Comparison of ENCODE assay signal across 12 cellular contexts in genomic region chr15:60476713-60477112, GRCh38. TPM values are rescaled to one million over a fixed set of nuclear protein-coding genes. Genes with fewer than 3 reads are reported as not detected.
DNase-seq lines count a peak whose midpoint lies in the region; ATAC-seq and TF ChIP-seq lines count a peak whose summit lies in the region.
"Had no signal": no experiment of that assay in that cellular context is flagged by ENCODE, and none has a peak within 500 bp of the region (broad histone marks: within the 10 kb centered on the region; RNA-seq: fewer than 3 reads in every experiment).

No MANE protein-coding gene starts in this region.

- H3K4me3 ChIP-seq in left ventricle myocardium inferior = peak overlapping the region; percentile 92
- H3K4me3 ChIP-seq in fibroblast of lung (replicated peaks in 1 of 4; ENCODE audit: control extremely low read depth in 1 of 4, insufficient read depth in 1 of 4, low read depth in 3 of 4, low read length in 4 of 4) = peak overlapping the region in 2 of 4 experiments; percentile 72 to 85
- H3K4me3 ChIP-seq in thoracic aorta = peak overlapping the region; percentile 23
- no peak overlapping the region for H3K4me3 ChIP-seq in GM23338
- no peak overlapping the region for H3K4me3 ChIP-seq in H7 (ENCODE audit: insufficient read depth, low read depth, low read length)
- no peak overlapping the region for H3K4me3 ChIP-seq in mesendoderm (ENCODE audit: low read length)
- H3K4me3 ChIP-seq: ovary had no signal

- H3K27ac ChIP-seq in left ventricle myocardium inferior (replicated peaks) (peak overlapping the region; percentile 21), fibroblast of lung (ENCODE audit: insufficient read depth, low read length) (no peak overlapping the region), thoracic aorta (no peak overlapping the region), GM23338 (ENCODE audit: low read depth) (no peak overlapping the region), mesendoderm (ENCODE audit: low read depth, low read length) (no peak overlapping the region)
- H3K27ac ChIP-seq: ovary, RWPE1 had no signal

- H3K9ac ChIP-seq in fibroblast of lung (ENCODE audit: insufficient read depth, low read length) (no peak overlapping the region), mesendoderm (ENCODE audit: low read length) (no peak overlapping the region)

- no peak overlapping the region for H3K18ac ChIP-seq in mesendoderm (ENCODE audit: low read length)

- H3K4me3 Mint-ChIP-seq in GM23338 = no peak overlapping the region
- H3K4me3 Mint-ChIP-seq: activated CD4-positive, alpha-beta memory T cell treated with anti-CD3 and anti-CD28 coated beads for 36 hours had no signal

- ATAC-seq in left cardiac atrium = no peak
- no peak for ATAC-seq in thoracic aorta (ENCODE audit: insufficient number of reproducible peaks, low FRiP score, low read depth)
- ATAC-seq in GM23338 = no peak

- peaks cover 16% of the 10 kb centered on the region for H3K79me2 ChIP-seq in fibroblast of lung (ENCODE audit: control insufficient read depth, insufficient read depth, low read length)
- H3K79me2 ChIP-seq in GM23338 (replicated peaks; ENCODE audit: insufficient read depth) = peaks cover 32% of the 10 kb centered on the region
- H3K79me2 ChIP-seq in mesendoderm (ENCODE audit: control insufficient read depth, insufficient read depth, low read length) = peaks cover 9% of the 10 kb centered on the region

- no peak overlapping the region for H2BK120ac ChIP-seq in mesendoderm (ENCODE audit: low read depth, low read length)

- H2AK5ac ChIP-seq in mesendoderm (ENCODE audit: low read length) = no peak overlapping the region

- TF ChIP-seq CTCF in left ventricle myocardium inferior (IDR thresholded peaks at IDR 0.05; ENCODE audit: borderline replicate concordance) = no peak
- TF ChIP-seq CTCF in fibroblast of lung (conservative IDR thresholded peaks at IDR 0.05 in 1 of 2, IDR thresholded peaks at IDR 0.05 in 1 of 2; ENCODE audit: low read depth in 1 of 2, low read length in 2 of 2) = no peak
- no peak for TF ChIP-seq CTCF in thoracic aorta (IDR thresholded peaks at IDR 0.05)
- TF ChIP-seq CTCF in GM23338 (conservative IDR thresholded peaks at IDR 0.05; ENCODE audit: low read depth in 2 of 2) = no peak

- H2AFZ ChIP-seq in fibroblast of lung (ENCODE audit: low read length) (no peak overlapping the region), GM23338 (no peak overlapping the region)

- no peaks in the 10 kb centered on the region for H3K9me3 ChIP-seq in left ventricle myocardium inferior (replicated peaks)
- no peaks in the 10 kb centered on the region for H3K9me3 ChIP-seq in fibroblast of lung (ENCODE audit: control insufficient read depth, insufficient read depth, low read depth, low read length)
- H3K9me3 ChIP-seq in thoracic aorta = no peaks in the 10 kb centered on the region
- H3K9me3 ChIP-seq: ovary had no signal

- H3K27me3 Mint-ChIP-seq in GM23338 (ENCODE audit: insufficient read depth, low read depth, poor library complexity) = peaks cover 12% of the 10 kb centered on the region
- H3K27me3 Mint-ChIP-seq: activated CD4-positive, alpha-beta memory T cell treated with anti-CD3 and anti-CD28 coated beads for 36 hours had no signal

- no peaks in the 10 kb centered on the region for H3F3A ChIP-seq in GM23338 (replicated peaks; ENCODE audit: low read depth)

- H3K4me1 ChIP-seq in left ventricle myocardium inferior (peaks cover 48% of the 10 kb centered on the region), fibroblast of lung (ENCODE audit: control insufficient read depth, extremely low read depth, insufficient read depth, low read length) (no peaks in the 10 kb centered on the region), thoracic aorta (ENCODE audit: control insufficient read depth in 1 of 2, low read depth in 2 of 2) (peaks cover 15 to 35% of the 10 kb centered on the region in 2 donors), GM23338 (ENCODE audit: insufficient read depth) (peaks cover 20% of the 10 kb centered on the region), mesendoderm (ENCODE audit: control insufficient read depth, low read depth, low read length) (no peaks in the 10 kb centered on the region)

- H3K4ac ChIP-seq in mesendoderm (ENCODE audit: low read depth, low read length) = no peak overlapping the region

- H2BK15ac ChIP-seq in mesendoderm (replicated peaks; ENCODE audit: low read depth) = no peak overlapping the region

- no peaks in the 10 kb centered on the region for H3K9me3 Mint-ChIP-seq in GM23338
- H3K9me3 Mint-ChIP-seq: activated CD4-positive, alpha-beta memory T cell treated with anti-CD3 and anti-CD28 coated beads for 36 hours had no signal

- no peak overlapping the region for H2BK5ac ChIP-seq in mesendoderm (ENCODE audit: low read length)

- H4K5ac ChIP-seq in mesendoderm (ENCODE audit: low read length) = no peak overlapping the region

- peaks cover 16% of the 10 kb centered on the region for H3K4me1 Mint-ChIP-seq in GM23338

- H3K27me3 ChIP-seq in left ventricle myocardium inferior (ENCODE audit: low read depth) = no peaks in the 10 kb centered on the region
- no peaks in the 10 kb centered on the region for H3K27me3 ChIP-seq in fibroblast of lung (ENCODE audit: control insufficient read depth, insufficient read depth, low read length)
- no peaks in the 10 kb centered on the region for H3K27me3 ChIP-seq in thoracic aorta (replicated peaks; ENCODE audit: insufficient read depth)
- no peaks in the 10 kb centered on the region for H3K27me3 ChIP-seq in GM23338 (ENCODE audit: insufficient read depth)
- no peaks in the 10 kb centered on the region for H3K27me3 ChIP-seq in H7 (ENCODE audit: control insufficient read depth, insufficient read depth, low read length)
- H3K27me3 ChIP-seq in mesendoderm (ENCODE audit: insufficient read depth, low read length, poor library complexity) = no peaks in the 10 kb centered on the region
- H3K27me3 ChIP-seq: ovary had no signal

- no peak overlapping the region for H3K56ac ChIP-seq in mesendoderm (ENCODE audit: low read length)

- intact Hi-C loops in left ventricle myocardium inferior (cut with micrococcal nuclease) (no loop called here), left cardiac atrium (cut with DNase I) (no loop called here)

- H3K27ac Mint-ChIP-seq in GM23338 = no peak overlapping the region
- H3K27ac Mint-ChIP-seq: activated CD4-positive, alpha-beta memory T cell treated with anti-CD3 and anti-CD28 coated beads for 36 hours had no signal

- peaks cover 2% of the 10 kb centered on the region for H3K79me1 ChIP-seq in mesendoderm (ENCODE audit: low read length)

- H3K4me2 ChIP-seq in fibroblast of lung (ENCODE audit: extremely low read depth, insufficient read depth, low read length) = peak overlapping the region; percentile 32
- no peak overlapping the region for H3K4me2 ChIP-seq in GM23338
- H3K4me2 ChIP-seq in mesendoderm (ENCODE audit: low read length) = no peak overlapping the region

- H3K36me3 Mint-ChIP-seq in GM23338 (ENCODE audit: low read depth) = peaks cover 20% of the 10 kb centered on the region

- no peak overlapping the region for H4K8ac ChIP-seq in mesendoderm (ENCODE audit: low read depth, low read length)

- H4K20me1 ChIP-seq in fibroblast of lung (ENCODE audit: control insufficient read depth, extremely low read depth, insufficient read depth, low read length) = no peaks in the 10 kb centered on the region
- H4K20me1 ChIP-seq in GM23338 (replicated peaks; ENCODE audit: insufficient read depth) = no peaks in the 10 kb centered on the region

- no peak overlapping the region for H3K23ac ChIP-seq in mesendoderm (ENCODE audit: low read length)

- H3K36me3 ChIP-seq in left ventricle myocardium inferior (peaks cover 32% of the 10 kb centered on the region), fibroblast of lung (ENCODE audit: control insufficient read depth, insufficient read depth, low read length) (no peaks in the 10 kb centered on the region), thoracic aorta (peaks cover 13% of the 10 kb centered on the region), GM23338 (ENCODE audit: insufficient read depth) (peaks cover 23% of the 10 kb centered on the region), H7 (replicated peaks; ENCODE audit: control insufficient read depth, insufficient read depth, low read length) (peaks cover 12% of the 10 kb centered on the region), mesendoderm (ENCODE audit: control insufficient read depth, insufficient read depth, low read length) (no peaks in the 10 kb centered on the region)
- H3K36me3 ChIP-seq: ovary had no signal

- DNase-seq in left ventricle myocardium inferior (no peak), left cardiac atrium (no peak), RKO (ENCODE audit: low spot score) (peak; percentile 17), fibroblast of lung (ENCODE audit: low read depth in 2 of 2) (peak in 1 of 2 donors; percentile 82), thoracic aorta (ENCODE audit: low spot score) (no peak), GM23338 (ENCODE audit: low spot score) (no peak), H7 (no peak), mesendoderm (no peak)
- DNase-seq: activated CD4-positive, alpha-beta memory T cell treated with anti-CD3 and anti-CD28 coated beads for 36 hours; NCI-H2029; ovary had no signal

- no peaks in the 10 kb centered on the region for H3K9me2 ChIP-seq in GM23338 (ENCODE audit: insufficient read depth)

- no CpG with 5 or more reads among the region's 3 CpGs for WGBS in mesendoderm (ENCODE audit: extremely low coverage, insufficient coverage, low lambda C conversion rate)

RNA-seq across cellular contexts. Expression of gene ICE2, which starts 2.2 kb away (rescaled TPM):
- total RNA-seq in left ventricle myocardium inferior (22.9 TPM), left cardiac atrium (10 to 100 TPM; 29.0 to 29.6 TPM), fibroblast of lung (33.6 and 38.6 TPM in 2 replicates), thoracic aorta (10 to 100 TPM; 19.4 to 57.2 TPM)
- polyA plus RNA-seq in fibroblast of lung (19.2 and 22.3 TPM in 2 replicates), GM23338 (2016; fragmentation: Nextera tagmentation; extraction: Ambion mirVana) (51.3 and 64.2 TPM in 2 replicates)
- polyA plus RNA-seq in fibroblast of lung (2012) = 15.1 and 16.5 TPM in 2 replicates
- polyA minus RNA-seq in fibroblast of lung (ENCODE audit: low replicate concordance) = 1.6 and 5.0 TPM in 2 replicates
- 47.8 and 64.3 TPM in 2 replicates for total RNA-seq in GM23338 (2014; rRNA removed; shearing (Covaris generic))
- 45.8 and 56.4 TPM in 2 replicates for total RNA-seq in H7 (2014; rRNA removed; shearing (Covaris generic))
- polyA plus RNA-seq in mesendoderm (2013, experiment 1 of 2) = 40.1 TPM
- 41.5 TPM for polyA plus RNA-seq in mesendoderm (2013, experiment 2 of 2)

Comparison
In these comparisons a context has a peak if more than half of its experiments do, and no peak if none do; other contexts are left out.
1. H3K4me3 ChIP-seq: peak in left ventricle myocardium inferior (single experiment) and thoracic aorta (single experiment); none in GM23338 (single experiment), H7 (single experiment) and mesendoderm (single experiment).